1 cellular context compared by ENCODE assay signal in genomic region chr20:37336369-37337207, GRCh38.
TF ChIP-seq lines count a peak whose summit lies in the region.

No MANE protein-coding gene starts in this region.

TF ChIP-seq in HepG2, 621 proteins besides CTCF, POLR2A, EP300 and RAD21 (continued from another document):
- TF ChIP-seq, protein P1, sequence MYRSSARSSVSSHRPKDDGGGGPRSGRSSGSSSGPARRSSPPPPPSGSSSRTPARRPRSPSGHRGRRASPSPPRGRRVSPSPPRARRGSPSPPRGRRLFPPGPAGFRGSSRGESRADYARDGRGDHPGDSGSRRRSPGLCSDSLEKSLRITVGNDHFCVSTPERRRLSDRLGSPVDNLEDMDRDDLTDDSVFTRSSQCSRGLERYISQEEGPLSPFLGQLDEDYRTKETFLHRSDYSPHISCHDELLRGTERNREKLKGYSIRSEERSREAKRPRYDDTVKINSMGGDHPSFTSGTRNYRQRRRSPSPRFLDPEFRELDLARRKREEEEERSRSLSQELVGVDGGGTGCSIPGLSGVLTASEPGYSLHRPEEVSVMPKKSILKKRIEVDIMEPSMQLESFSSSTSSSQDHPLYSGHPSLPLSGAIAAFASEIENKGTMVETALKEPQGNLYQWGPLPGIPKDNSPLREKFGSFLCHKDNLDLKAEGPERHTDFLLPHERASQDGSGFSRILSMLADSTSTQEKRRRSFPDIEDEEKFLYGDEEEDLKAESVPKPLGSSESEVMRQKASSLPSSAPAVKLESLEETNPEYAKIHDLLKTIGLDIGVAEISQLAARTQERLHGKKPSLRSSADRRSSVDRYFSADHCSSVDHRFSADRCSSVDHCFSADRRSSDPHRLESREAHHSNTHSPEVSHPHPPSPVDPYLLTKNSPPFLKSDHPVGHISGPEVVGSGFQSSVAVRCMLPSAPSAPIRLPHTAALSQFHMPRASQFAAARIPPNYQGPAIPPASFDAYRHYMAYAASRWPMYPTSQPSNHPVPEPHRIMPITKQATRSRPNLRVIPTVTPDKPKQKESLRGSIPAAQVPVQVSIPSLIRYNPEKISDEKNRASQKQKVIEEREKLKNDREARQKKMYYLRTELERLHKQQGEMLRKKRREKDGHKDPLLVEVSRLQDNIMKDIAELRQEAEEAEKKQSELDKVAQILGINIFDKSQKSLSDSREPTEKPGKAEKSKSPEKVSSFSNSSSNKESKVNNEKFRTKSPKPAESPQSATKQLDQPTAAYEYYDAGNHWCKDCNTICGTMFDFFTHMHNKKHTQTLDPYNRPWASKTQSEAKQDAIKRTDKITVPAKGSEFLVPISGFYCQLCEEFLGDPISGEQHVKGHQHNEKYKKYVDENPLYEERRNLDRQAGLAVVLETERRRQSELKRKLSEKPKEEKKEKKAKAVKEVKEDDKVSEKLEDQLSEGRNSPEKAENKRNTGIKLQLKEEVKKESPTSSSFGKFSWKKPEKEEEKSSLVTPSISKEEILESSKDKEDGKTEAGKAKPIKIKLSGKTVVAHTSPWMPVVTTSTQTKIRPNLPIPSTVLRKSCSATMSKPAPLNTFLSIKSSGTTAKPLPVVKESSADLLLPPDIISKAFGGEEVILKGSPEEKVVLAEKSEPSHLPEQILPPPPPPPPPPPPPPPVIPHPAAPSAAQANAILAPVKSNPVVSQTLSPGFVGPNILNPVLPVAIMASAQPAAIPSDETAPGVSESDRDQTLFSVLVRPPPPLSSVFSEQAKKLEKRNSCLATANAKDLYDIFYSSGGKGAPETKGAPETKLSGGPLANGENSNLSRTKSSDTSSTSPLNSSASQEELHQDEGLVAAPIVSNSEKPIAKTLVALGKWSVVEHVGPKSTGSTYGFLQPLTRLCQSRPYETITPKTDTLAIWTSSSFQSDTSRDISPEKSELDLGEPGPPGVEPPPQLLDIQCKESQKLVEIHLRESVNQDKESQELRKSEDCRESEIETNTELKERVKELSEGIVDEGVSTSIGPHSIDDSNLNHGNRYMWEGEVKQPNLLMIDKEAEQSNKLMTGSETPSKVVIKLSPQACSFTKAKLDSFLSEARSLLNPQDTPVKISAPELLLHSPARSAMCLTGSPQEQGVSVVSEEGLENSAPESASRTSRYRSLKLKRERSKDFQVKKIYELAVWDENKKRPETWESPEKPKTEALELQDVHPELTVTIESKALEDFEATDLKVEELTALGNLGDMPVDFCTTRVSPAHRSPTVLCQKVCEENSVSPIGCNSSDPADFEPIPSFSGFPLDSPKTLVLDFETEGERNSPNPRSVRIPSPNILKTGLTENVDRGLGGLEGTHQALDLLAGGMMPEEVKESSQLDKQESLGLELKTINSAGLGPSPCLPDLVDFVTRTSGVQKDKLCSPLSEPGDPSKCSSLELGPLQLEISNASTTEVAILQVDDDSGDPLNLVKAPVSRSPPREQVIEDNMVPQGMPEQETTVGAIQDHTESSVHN (CRISPR knock-in tag; IDR thresholded peaks at IDR 0.05): no peak
- no peak for TF ChIP-seq HNRNPUL1 (IDR thresholded peaks at IDR 0.05; ENCODE audit: low read depth, low read length)
- TF ChIP-seq, protein P2, sequence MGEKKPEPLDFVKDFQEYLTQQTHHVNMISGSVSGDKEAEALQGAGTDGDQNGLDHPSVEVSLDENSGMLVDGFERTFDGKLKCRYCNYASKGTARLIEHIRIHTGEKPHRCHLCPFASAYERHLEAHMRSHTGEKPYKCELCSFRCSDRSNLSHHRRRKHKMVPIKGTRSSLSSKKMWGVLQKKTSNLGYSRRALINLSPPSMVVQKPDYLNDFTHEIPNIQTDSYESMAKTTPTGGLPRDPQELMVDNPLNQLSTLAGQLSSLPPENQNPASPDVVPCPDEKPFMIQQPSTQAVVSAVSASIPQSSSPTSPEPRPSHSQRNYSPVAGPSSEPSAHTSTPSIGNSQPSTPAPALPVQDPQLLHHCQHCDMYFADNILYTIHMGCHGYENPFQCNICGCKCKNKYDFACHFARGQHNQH (CRISPR knock-in tag; IDR thresholded peaks at IDR 0.05): no peak
- TF ChIP-seq, protein P3, sequence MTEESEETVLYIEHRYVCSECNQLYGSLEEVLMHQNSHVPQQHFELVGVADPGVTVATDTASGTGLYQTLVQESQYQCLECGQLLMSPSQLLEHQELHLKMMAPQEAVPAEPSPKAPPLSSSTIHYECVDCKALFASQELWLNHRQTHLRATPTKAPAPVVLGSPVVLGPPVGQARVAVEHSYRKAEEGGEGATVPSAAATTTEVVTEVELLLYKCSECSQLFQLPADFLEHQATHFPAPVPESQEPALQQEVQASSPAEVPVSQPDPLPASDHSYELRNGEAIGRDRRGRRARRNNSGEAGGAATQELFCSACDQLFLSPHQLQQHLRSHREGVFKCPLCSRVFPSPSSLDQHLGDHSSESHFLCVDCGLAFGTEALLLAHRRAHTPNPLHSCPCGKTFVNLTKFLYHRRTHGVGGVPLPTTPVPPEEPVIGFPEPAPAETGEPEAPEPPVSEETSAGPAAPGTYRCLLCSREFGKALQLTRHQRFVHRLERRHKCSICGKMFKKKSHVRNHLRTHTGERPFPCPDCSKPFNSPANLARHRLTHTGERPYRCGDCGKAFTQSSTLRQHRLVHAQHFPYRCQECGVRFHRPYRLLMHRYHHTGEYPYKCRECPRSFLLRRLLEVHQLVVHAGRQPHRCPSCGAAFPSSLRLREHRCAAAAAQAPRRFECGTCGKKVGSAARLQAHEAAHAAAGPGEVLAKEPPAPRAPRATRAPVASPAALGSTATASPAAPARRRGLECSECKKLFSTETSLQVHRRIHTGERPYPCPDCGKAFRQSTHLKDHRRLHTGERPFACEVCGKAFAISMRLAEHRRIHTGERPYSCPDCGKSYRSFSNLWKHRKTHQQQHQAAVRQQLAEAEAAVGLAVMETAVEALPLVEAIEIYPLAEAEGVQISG (CRISPR knock-in tag; IDR thresholded peaks at IDR 0.05): peak; percentile 36; the same call in 1 of the 2 replicates
- TF ChIP-seq, protein P4, sequence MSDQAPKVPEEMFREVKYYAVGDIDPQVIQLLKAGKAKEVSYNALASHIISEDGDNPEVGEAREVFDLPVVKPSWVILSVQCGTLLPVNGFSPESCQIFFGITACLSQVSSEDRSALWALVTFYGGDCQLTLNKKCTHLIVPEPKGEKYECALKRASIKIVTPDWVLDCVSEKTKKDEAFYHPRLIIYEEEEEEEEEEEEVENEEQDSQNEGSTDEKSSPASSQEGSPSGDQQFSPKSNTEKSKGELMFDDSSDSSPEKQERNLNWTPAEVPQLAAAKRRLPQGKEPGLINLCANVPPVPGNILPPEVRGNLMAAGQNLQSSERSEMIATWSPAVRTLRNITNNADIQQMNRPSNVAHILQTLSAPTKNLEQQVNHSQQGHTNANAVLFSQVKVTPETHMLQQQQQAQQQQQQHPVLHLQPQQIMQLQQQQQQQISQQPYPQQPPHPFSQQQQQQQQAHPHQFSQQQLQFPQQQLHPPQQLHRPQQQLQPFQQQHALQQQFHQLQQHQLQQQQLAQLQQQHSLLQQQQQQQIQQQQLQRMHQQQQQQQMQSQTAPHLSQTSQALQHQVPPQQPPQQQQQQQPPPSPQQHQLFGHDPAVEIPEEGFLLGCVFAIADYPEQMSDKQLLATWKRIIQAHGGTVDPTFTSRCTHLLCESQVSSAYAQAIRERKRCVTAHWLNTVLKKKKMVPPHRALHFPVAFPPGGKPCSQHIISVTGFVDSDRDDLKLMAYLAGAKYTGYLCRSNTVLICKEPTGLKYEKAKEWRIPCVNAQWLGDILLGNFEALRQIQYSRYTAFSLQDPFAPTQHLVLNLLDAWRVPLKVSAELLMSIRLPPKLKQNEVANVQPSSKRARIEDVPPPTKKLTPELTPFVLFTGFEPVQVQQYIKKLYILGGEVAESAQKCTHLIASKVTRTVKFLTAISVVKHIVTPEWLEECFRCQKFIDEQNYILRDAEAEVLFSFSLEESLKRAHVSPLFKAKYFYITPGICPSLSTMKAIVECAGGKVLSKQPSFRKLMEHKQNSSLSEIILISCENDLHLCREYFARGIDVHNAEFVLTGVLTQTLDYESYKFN (CRISPR knock-in tag; conservative IDR thresholded peaks at IDR 0.05): peak; percentile 13
- TF ChIP-seq MAF1 (CRISPR knock-in tag; IDR thresholded peaks at IDR 0.05; ENCODE audit: borderline replicate concordance): 0 out of 2 replicates have a peak, but pooled peaks have one; percentile 79
- 0 out of 2 replicates have a peak, but pooled peaks have one; percentile 37 for TF ChIP-seq SP4 (CRISPR knock-in tag; IDR thresholded peaks at IDR 0.05)
- TF ChIP-seq ZNF3 (CRISPR knock-in tag; IDR thresholded peaks at IDR 0.05): no peak
- TF ChIP-seq BHLHE40 (IDR thresholded peaks at IDR 0.05; ENCODE audit: low read length): no peak
- no peak for TF ChIP-seq MAFG (CRISPR knock-in tag; IDR thresholded peaks at IDR 0.05)
- no peak for TF ChIP-seq EZH2 (conservative IDR thresholded peaks at IDR 0.05; ENCODE audit: low read depth, low read length)
- TF ChIP-seq SATB2 (CRISPR knock-in tag; IDR thresholded peaks at IDR 0.05): peak; percentile 9; the same call in 1 of the 2 replicates
- no peak for TF ChIP-seq ZBTB8A (CRISPR knock-in tag; IDR thresholded peaks at IDR 0.05; ENCODE audit: borderline replicate concordance, low read depth)
- no peak for TF ChIP-seq ZBTB21 (CRISPR knock-in tag; IDR thresholded peaks at IDR 0.05)
- no peak for TF ChIP-seq SOX5 (CRISPR knock-in tag; IDR thresholded peaks at IDR 0.05; ENCODE audit: borderline replicate concordance)
- TF ChIP-seq, protein P5, sequence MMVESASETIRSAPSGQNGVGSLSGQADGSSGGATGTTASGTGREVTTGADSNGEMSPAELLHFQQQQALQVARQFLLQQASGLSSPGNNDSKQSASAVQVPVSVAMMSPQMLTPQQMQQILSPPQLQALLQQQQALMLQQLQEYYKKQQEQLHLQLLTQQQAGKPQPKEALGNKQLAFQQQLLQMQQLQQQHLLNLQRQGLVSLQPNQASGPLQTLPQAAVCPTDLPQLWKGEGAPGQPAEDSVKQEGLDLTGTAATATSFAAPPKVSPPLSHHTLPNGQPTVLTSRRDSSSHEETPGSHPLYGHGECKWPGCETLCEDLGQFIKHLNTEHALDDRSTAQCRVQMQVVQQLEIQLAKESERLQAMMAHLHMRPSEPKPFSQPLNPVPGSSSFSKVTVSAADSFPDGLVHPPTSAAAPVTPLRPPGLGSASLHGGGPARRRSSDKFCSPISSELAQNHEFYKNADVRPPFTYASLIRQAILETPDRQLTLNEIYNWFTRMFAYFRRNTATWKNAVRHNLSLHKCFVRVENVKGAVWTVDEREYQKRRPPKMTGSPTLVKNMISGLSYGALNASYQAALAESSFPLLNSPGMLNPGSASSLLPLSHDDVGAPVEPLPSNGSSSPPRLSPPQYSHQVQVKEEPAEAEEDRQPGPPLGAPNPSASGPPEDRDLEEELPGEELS (CRISPR knock-in tag; IDR thresholded peaks at IDR 0.05): peak; percentile 12; the same call in 1 of the 2 replicates
- TF ChIP-seq ZFP36 (IDR thresholded peaks at IDR 0.05; ENCODE audit: borderline replicate concordance, low read depth, low read length, partially characterized antibody): no peak
- no peak for TF ChIP-seq ZNF780A (CRISPR knock-in tag; IDR thresholded peaks at IDR 0.05)
- TF ChIP-seq ZFAT (CRISPR knock-in tag; conservative IDR thresholded peaks at IDR 0.05): no peak
- TF ChIP-seq RBM39 (IDR thresholded peaks at IDR 0.05; ENCODE audit: low read depth, low read length, poor library complexity, severe bottlenecking): peak; percentile 37
- TF ChIP-seq NFE2L2 (IDR thresholded peaks at IDR 0.05; ENCODE audit: low read length): no peak
- no peak for TF ChIP-seq SALL1 (CRISPR knock-in tag; IDR thresholded peaks at IDR 0.05)
- no peak for TF ChIP-seq YEATS4 (CRISPR knock-in tag; IDR thresholded peaks at IDR 0.05; ENCODE audit: borderline replicate concordance)
- 0 out of 2 replicates have a peak, but pooled peaks have one; percentile 56 for TF ChIP-seq ZNF556 (CRISPR knock-in tag; IDR thresholded peaks at IDR 0.05; ENCODE audit: borderline replicate concordance)
- no peak for TF ChIP-seq ZNF557 (CRISPR knock-in tag; IDR thresholded peaks at IDR 0.05)
- no peak for TF ChIP-seq GATA4 (IDR thresholded peaks at IDR 0.05; ENCODE audit: borderline replicate concordance, low read depth)
- no peak for TF ChIP-seq FIP1L1 (IDR thresholded peaks at IDR 0.05; ENCODE audit: borderline replicate concordance, insufficient read depth, low read depth, low read length)
- TF ChIP-seq JARID2 (CRISPR knock-in tag; IDR thresholded peaks at IDR 0.05; ENCODE audit: insufficient replicate concordance): no peak
- TF ChIP-seq, protein P6, sequence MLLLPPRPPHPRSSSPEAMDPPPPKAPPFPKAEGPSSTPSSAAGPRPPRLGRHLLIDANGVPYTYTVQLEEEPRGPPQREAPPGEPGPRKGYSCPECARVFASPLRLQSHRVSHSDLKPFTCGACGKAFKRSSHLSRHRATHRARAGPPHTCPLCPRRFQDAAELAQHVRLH (CRISPR knock-in tag; IDR thresholded peaks at IDR 0.05; ENCODE audit: borderline replicate concordance, low read depth): no peak
- 0 out of 2 replicates have a peak, but pooled peaks have one; percentile 26 for TF ChIP-seq RFXAP (CRISPR knock-in tag; IDR thresholded peaks at IDR 0.05; ENCODE audit: borderline replicate concordance)
- no peak for TF ChIP-seq KDM5A (IDR thresholded peaks at IDR 0.05; ENCODE audit: borderline replicate concordance, low read length)
- TF ChIP-seq ZNF260 (CRISPR knock-in tag; IDR thresholded peaks at IDR 0.05; ENCODE audit: borderline replicate concordance, low read depth): no peak
- TF ChIP-seq TBL1XR1 (IDR thresholded peaks at IDR 0.05; ENCODE audit: borderline replicate concordance, low read length, partially characterized antibody): no peak
- TF ChIP-seq ZNF83 (CRISPR knock-in tag; IDR thresholded peaks at IDR 0.05; ENCODE audit: borderline replicate concordance): no peak
- TF ChIP-seq POGZ (CRISPR knock-in tag; IDR thresholded peaks at IDR 0.05): no peak
- TF ChIP-seq HMGA1 (CRISPR knock-in tag; conservative IDR thresholded peaks at IDR 0.05): no peak
- TF ChIP-seq ZNF841 (CRISPR knock-in tag; IDR thresholded peaks at IDR 0.05; ENCODE audit: borderline replicate concordance): no peak
- no peak for TF ChIP-seq HOXA5 (CRISPR knock-in tag; IDR thresholded peaks at IDR 0.05)
- TF ChIP-seq KDM2A (CRISPR knock-in tag; IDR thresholded peaks at IDR 0.05; ENCODE audit: borderline replicate concordance, low read depth): no peak
- TF ChIP-seq HOXA9 (CRISPR knock-in tag; IDR thresholded peaks at IDR 0.05; ENCODE audit: borderline replicate concordance): 0 out of 2 replicates have a peak, but pooled peaks have one; percentile 15
- no peak for TF ChIP-seq TMF1 (CRISPR knock-in tag; IDR thresholded peaks at IDR 0.05; ENCODE audit: low read depth)
- TF ChIP-seq ZFP36L1 (CRISPR knock-in tag; IDR thresholded peaks at IDR 0.05): 0 out of 2 replicates have a peak, but pooled peaks have one; percentile 15
- TF ChIP-seq DR1 (CRISPR knock-in tag; IDR thresholded peaks at IDR 0.05): no peak; the same call in 1 of the 2 replicates
- peak; percentile 9; the same call in 1 of the 2 replicates for TF ChIP-seq MYC (CRISPR knock-in tag; IDR thresholded peaks at IDR 0.05; ENCODE audit: borderline replicate concordance)
TF ChIP-seq in HepG2: peak in this region for 92.
